ENCODE assay signal across 7 cellular contexts in genomic region chr4:39401640-39402039, GRCh38. TPM values are rescaled to one million over a fixed set of nuclear protein-coding genes. Genes with fewer than 3 reads are reported as not detected.
"Had no signal": no experiment of that assay in that cellular context is flagged by ENCODE, and none has a peak within 500 bp of the region (broad histone marks: within the 10 kb centered on the region; RNA-seq: fewer than 3 reads in every experiment).

No MANE protein-coding gene starts in this region.

RNA-seq across cellular contexts. Expression of gene KLB, which starts 5.1 kb away (rescaled TPM):
- total RNA-seq: kidney, mucosa of gallbladder, neural crest cell, osteoblast, thoracic aorta had no signal
- polyA plus RNA-seq: mammary epithelial cell, spleen had no signal
